ENCODE assay signal across 11 cellular contexts in the genomic region with DNA sequence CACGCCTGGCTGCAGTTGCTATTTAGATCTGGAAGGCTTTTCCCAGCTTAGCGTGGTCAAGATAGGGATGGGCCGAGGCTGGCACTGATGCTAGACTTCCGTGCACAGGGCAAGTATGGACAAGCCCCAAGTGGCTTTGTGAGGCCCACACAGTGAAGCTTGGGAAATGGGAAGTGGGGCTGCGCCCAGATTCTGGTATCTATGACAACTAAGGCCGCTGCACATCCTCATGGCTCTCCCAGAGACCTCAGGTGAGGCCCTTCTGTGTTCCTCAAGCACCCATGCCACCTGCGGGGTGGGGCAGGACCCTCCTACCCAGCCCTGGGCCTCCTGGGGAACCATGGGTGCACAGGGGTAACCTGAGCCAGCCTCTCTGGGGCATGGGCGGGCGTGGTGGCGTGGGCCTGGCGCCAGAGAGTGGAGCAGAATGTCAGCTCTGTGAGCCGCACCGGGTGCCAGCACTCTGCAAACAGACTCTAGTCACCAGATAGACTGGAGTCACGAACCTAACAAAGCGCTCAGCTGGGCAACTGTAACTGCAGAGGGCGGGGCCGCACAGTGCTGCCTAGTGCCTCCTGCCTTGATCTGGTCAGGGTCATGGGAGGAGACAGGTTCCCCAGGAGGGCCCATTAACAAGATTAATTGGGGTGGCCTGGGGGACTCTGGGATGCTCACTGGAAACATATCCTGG. TPM values are rescaled to one million over a fixed set of nuclear protein-coding genes. Genes with fewer than 3 reads are reported as not detected.
A peak's percentile ranks its signal among the peaks of the same experiment; 100 is the strongest.
DNase-seq lines count a peak whose midpoint lies in the region; ATAC-seq and TF ChIP-seq lines count a peak whose summit lies in the region.
"Had no signal": no experiment of that assay in that cellular context is flagged by ENCODE, and none has a peak within 500 bp of the region (broad histone marks: within the 10 kb centered on the region; RNA-seq: fewer than 3 reads in every experiment).

No MANE protein-coding gene starts in this region.

- H3K27ac ChIP-seq in RWPE2 (ENCODE audit: poor library complexity, severe bottlenecking): peak overlapping the region; percentile 70

- peaks cover 20% of the 10 kb centered on the region for H3K4me1 ChIP-seq in RWPE2 (ENCODE audit: insufficient read depth, poor library complexity, severe bottlenecking)

- H3K27me3 ChIP-seq in RWPE2 (ENCODE audit: insufficient read depth, poor library complexity, severe bottlenecking): no peaks in the 10 kb centered on the region

- H3K36me3 ChIP-seq in RWPE2 (ENCODE audit: low read depth): no peaks in the 10 kb centered on the region

- DNase-seq in A172 (ENCODE audit: low spot score): peak; percentile 87
- peak; percentile 95 for DNase-seq in NCI-H1105 treated with DMSO at 0.1 percent for 48 hours (lab: John Stamatoyannopoulos, UW)
- DNase-seq in RWPE2 (ENCODE audit: low spot score): peak; percentile 91
- DNase-seq in left lobe of liver (ENCODE audit: low spot score): peak; percentile 81
- no peak for DNase-seq in activated CD4-positive, alpha-beta T cell treated with anti-CD3 and anti-CD28 coated beads for 1 hour
- no peak for DNase-seq in middle frontal gyrus (ENCODE audit: extremely low spot score, low spot score)
- DNase-seq in cerebellar cortex (ENCODE audit: low spot score): no peak
- DNase-seq: activated naive CD4-positive, alpha-beta T cell treated with anti-CD3 and anti-CD28 coated beads, Interleukin-2, amount 10 ng/mL, durations not matched to agents 7 days and 5 days; occipital lobe; T-helper 17 cell had no signal

- ATAC-seq in RWPE2 (ENCODE audit: low read depth) (peak; percentile 91), left lobe of liver (peak; percentile 98), GM21423 (IDR thresholded peaks at IDR 0.05; ENCODE audit: unreplicated experiment) (no peak)
- ATAC-seq: T-helper 17 cell had no signal

- no peak overlapping the region for H3K4me3 ChIP-seq in RWPE2 (ENCODE audit: severe bottlenecking)

- TF ChIP-seq CTCF in RWPE2 (IDR thresholded peaks at IDR 0.05; ENCODE audit: poor library complexity, severe bottlenecking): no peak

- no peaks in the 10 kb centered on the region for H3K9me3 ChIP-seq in RWPE2 (ENCODE audit: severe bottlenecking)

RNA-seq across cellular contexts. Expression of a gene that starts 46.4 kb away (rescaled TPM):
- total RNA-seq in A172 (2014; rRNA removed; shearing (Covaris generic)): 8.9 and 39.4 TPM in 2 replicates
- 16.2 TPM for total RNA-seq in left lobe of liver

Comparison
In these comparisons a context has a peak if more than half of its experiments do, and no peak if none do; other contexts are left out.
1. DNase-seq: peak in A172 (single experiment), NCI-H1105 treated with DMSO at 0.1 percent for 48 hours (single experiment), RWPE2 (single experiment) and left lobe of liver (single experiment); none in activated CD4-positive, alpha-beta T cell treated with anti-CD3 and anti-CD28 coated beads for 1 hour (single experiment), middle frontal gyrus (single experiment) and cerebellar cortex (single experiment).